Comparison of ENCODE assay signal across 1 cellular context in the genomic region with DNA sequence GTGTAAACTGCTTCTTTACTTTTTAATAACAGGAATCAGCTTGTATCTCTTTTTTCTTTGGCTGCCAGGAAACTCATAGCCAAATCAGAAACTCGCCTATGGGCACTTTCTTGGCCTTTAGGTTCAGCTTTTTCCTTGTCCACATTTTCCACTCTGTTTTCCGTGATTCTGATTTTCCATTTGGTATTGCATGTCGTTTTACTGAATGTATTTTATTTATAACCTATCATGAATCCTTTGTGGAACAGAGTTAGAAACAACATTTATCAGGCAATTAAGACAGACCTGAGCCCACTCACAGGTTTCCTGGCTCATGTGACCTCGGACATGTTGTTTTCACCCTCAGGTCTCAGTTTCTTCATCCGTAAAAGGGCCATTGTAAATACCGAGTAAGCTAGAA.
TF ChIP-seq lines count a peak whose summit lies in the region.

No MANE protein-coding gene starts in this region.

TF ChIP-seq in WTC11, 78 proteins besides CTCF, POLR2A, EP300 and RAD21 (continued from another document):
- no peak for TF ChIP-seq ERG (CRISPR knock-in tag; IDR thresholded peaks at IDR 0.05)
- no peak for TF ChIP-seq SP1 (CRISPR knock-in tag; conservative IDR thresholded peaks at IDR 0.05)
- TF ChIP-seq TEAD1 (CRISPR knock-in tag; IDR thresholded peaks at IDR 0.05) = no peak
- no peak for TF ChIP-seq CREB1 (CRISPR knock-in tag; IDR thresholded peaks at IDR 0.05)
- no peak for TF ChIP-seq MYBL2 (CRISPR knock-in tag; IDR thresholded peaks at IDR 0.05)
- no peak for TF ChIP-seq SMAD3 (CRISPR knock-in tag; IDR thresholded peaks at IDR 0.05; ENCODE audit: borderline replicate concordance)
- TF ChIP-seq SMAD4 (CRISPR knock-in tag; IDR thresholded peaks at IDR 0.05) = no peak
- TF ChIP-seq, protein P1, sequence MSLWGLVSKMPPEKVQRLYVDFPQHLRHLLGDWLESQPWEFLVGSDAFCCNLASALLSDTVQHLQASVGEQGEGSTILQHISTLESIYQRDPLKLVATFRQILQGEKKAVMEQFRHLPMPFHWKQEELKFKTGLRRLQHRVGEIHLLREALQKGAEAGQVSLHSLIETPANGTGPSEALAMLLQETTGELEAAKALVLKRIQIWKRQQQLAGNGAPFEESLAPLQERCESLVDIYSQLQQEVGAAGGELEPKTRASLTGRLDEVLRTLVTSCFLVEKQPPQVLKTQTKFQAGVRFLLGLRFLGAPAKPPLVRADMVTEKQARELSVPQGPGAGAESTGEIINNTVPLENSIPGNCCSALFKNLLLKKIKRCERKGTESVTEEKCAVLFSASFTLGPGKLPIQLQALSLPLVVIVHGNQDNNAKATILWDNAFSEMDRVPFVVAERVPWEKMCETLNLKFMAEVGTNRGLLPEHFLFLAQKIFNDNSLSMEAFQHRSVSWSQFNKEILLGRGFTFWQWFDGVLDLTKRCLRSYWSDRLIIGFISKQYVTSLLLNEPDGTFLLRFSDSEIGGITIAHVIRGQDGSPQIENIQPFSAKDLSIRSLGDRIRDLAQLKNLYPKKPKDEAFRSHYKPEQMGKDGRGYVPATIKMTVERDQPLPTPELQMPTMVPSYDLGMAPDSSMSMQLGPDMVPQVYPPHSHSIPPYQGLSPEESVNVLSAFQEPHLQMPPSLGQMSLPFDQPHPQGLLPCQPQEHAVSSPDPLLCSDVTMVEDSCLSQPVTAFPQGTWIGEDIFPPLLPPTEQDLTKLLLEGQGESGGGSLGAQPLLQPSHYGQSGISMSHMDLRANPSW (CRISPR knock-in tag; conservative IDR thresholded peaks at IDR 0.05; ENCODE audit: low read depth) = no peak
